1 cellular context compared by ENCODE assay signal in the genomic region with DNA sequence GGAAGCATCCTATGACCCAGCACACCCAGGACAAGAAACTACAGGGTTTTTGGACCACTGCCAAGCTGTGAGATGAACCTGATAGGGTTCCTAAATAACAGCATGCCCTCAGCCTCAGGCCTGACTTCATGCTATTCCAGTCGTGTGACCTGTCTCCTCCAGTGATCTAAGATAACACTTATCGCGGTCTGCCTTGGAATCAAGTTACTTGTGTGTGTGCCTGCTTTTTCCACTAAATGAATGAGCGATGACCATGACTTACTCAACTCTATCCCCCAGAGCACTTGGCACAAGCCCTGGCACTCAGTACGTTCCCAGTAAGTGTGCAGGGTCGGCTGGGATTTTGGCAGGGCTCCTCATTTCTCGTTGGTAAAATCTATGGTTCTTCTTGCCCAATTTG.
TF ChIP-seq lines count a peak whose summit lies in the region.

No MANE protein-coding gene starts in this region.

TF ChIP-seq in HEK293, 187 proteins besides CTCF, POLR2A, EP300 and RAD21 (continued from another document and continues in another):
- TF ChIP-seq GLI4 (tag by site-specific recombination; IDR thresholded peaks at IDR 0.05): 0 out of 2 replicates have a peak, but pooled peaks have one; percentile 33
- TF ChIP-seq, protein P1, sequence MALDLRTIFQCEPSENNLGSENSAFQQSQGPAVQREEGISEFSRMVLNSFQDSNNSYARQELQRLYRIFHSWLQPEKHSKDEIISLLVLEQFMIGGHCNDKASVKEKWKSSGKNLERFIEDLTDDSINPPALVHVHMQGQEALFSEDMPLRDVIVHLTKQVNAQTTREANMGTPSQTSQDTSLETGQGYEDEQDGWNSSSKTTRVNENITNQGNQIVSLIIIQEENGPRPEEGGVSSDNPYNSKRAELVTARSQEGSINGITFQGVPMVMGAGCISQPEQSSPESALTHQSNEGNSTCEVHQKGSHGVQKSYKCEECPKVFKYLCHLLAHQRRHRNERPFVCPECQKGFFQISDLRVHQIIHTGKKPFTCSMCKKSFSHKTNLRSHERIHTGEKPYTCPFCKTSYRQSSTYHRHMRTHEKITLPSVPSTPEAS (tag by site-specific recombination; IDR thresholded peaks at IDR 0.05): peak; percentile 49; the same call in 1 of the 2 replicates
- peak; percentile 25; the same call in 1 of the 2 replicates for TF ChIP-seq ZNF335 (tag by site-specific recombination; conservative IDR thresholded peaks at IDR 0.05)
- TF ChIP-seq IKZF3 (tag by site-specific recombination; IDR thresholded peaks at IDR 0.05): peak; percentile 72
- TF ChIP-seq, protein P2, sequence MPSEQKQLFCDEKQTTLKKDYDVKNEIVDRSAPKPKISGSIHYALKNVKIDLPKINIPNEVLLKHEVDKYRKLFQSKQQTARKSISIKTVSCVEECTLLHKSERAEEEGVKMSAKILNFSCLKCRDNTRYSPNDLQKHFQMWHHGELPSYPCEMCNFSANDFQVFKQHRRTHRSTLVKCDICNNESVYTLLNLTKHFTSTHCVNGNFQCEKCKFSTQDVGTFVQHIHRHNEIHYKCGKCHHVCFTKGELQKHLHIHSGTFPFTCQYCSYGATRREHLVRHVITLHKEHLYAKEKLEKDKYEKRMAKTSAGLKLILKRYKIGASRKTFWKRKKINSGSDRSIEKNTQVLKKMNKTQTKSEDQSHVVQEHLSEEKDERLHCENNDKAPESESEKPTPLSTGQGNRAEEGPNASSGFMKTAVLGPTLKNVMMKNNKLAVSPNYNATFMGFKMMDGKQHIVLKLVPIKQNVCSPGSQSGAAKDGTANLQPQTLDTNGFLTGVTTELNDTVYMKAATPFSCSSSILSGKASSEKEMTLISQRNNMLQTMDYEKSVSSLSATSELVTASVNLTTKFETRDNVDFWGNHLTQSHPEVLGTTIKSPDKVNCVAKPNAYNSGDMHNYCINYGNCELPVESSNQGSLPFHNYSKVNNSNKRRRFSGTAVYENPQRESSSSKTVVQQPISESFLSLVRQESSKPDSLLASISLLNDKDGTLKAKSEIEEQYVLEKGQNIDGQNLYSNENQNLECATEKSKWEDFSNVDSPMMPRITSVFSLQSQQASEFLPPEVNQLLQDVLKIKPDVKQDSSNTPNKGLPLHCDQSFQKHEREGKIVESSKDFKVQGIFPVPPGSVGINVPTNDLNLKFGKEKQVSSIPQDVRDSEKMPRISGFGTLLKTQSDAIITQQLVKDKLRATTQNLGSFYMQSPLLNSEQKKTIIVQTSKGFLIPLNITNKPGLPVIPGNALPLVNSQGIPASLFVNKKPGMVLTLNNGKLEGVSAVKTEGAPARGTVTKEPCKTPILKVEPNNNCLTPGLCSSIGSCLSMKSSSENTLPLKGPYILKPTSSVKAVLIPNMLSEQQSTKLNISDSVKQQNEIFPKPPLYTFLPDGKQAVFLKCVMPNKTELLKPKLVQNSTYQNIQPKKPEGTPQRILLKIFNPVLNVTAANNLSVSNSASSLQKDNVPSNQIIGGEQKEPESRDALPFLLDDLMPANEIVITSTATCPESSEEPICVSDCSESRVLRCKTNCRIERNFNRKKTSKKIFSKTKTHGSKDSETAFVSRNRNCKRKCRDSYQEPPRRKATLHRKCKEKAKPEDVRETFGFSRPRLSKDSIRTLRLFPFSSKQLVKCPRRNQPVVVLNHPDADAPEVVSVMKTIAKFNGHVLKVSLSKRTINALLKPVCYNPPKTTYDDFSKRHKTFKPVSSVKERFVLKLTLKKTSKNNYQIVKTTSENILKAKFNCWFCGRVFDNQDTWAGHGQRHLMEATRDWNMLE (tag by site-specific recombination; conservative IDR thresholded peaks at IDR 0.05; ENCODE audit: low read depth): peak; percentile 19; the same call in 1 of the 2 replicates
- TF ChIP-seq, protein P3, sequence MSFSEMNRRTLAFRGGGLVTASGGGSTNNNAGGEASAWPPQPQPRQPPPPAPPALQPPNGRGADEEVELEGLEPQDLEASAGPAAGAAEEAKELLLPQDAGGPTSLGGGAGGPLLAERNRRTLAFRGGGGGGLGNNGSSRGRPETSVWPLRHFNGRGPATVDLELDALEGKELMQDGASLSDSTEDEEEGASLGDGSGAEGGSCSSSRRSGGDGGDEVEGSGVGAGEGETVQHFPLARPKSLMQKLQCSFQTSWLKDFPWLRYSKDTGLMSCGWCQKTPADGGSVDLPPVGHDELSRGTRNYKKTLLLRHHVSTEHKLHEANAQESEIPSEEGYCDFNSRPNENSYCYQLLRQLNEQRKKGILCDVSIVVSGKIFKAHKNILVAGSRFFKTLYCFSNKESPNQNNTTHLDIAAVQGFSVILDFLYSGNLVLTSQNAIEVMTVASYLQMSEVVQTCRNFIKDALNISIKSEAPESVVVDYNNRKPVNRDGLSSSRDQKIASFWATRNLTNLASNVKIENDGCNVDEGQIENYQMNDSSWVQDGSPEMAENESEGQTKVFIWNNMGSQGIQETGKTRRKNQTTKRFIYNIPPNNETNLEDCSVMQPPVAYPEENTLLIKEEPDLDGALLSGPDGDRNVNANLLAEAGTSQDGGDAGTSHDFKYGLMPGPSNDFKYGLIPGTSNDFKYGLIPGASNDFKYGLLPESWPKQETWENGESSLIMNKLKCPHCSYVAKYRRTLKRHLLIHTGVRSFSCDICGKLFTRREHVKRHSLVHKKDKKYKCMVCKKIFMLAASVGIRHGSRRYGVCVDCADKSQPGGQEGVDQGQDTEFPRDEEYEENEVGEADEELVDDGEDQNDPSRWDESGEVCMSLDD (tag by site-specific recombination; IDR thresholded peaks at IDR 0.05): no peak
- TF ChIP-seq ZIC2 (tag by site-specific recombination; IDR thresholded peaks at IDR 0.05): peak; percentile 95
- TF ChIP-seq ZSCAN30 (tag by site-specific recombination; IDR thresholded peaks at IDR 0.05): peak; percentile 80
- no peak for TF ChIP-seq ZBTB48 (tag by site-specific recombination; IDR thresholded peaks at IDR 0.05)
- no peak for TF ChIP-seq ZNF626 (tag by site-specific recombination; IDR thresholded peaks at IDR 0.05)
- TF ChIP-seq, protein P4, sequence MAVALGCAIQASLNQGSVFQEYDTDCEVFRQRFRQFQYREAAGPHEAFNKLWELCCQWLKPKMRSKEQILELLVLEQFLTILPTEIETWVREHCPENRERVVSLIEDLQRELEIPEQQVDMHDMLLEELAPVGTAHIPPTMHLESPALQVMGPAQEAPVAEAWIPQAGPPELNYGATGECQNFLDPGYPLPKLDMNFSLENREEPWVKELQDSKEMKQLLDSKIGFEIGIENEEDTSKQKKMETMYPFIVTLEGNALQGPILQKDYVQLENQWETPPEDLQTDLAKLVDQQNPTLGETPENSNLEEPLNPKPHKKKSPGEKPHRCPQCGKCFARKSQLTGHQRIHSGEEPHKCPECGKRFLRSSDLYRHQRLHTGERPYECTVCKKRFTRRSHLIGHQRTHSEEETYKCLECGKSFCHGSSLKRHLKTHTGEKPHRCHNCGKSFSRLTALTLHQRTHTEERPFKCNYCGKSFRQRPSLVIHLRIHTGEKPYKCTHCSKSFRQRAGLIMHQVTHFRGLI (tag by site-specific recombination; IDR thresholded peaks at IDR 0.05): peak; percentile 29; the same call in 1 of the 2 replicates
- TF ChIP-seq ZXDB (tag by site-specific recombination; IDR thresholded peaks at IDR 0.05): peak; percentile 85
- no peak for TF ChIP-seq ZNF157 (tag by site-specific recombination; IDR thresholded peaks at IDR 0.05)
- no peak for TF ChIP-seq GLIS2 (tag by site-specific recombination; IDR thresholded peaks at IDR 0.05)
- TF ChIP-seq ZNF677 (tag by site-specific recombination; IDR thresholded peaks at IDR 0.05): no peak
- no peak for TF ChIP-seq ZNF571 (tag by site-specific recombination; IDR thresholded peaks at IDR 0.05)
- peak; percentile 73; the same call in 1 of the 2 replicates for TF ChIP-seq ZNF394 (tag by site-specific recombination; IDR thresholded peaks at IDR 0.05; ENCODE audit: borderline replicate concordance)
- peak; percentile 53; the same call in 1 of the 2 replicates for TF ChIP-seq ZBTB8A (tag by site-specific recombination; IDR thresholded peaks at IDR 0.05)
- TF ChIP-seq ZNF10 (tag by site-specific recombination; IDR thresholded peaks at IDR 0.05): no peak
- TF ChIP-seq GFI1B (tag by site-specific recombination; IDR thresholded peaks at IDR 0.05): peak; percentile 71; the same call in 1 of the 2 replicates
- peak; percentile 91 for TF ChIP-seq ZNF24 (tag by site-specific recombination; IDR thresholded peaks at IDR 0.05)
- TF ChIP-seq MYNN (tag by site-specific recombination; IDR thresholded peaks at IDR 0.05; ENCODE audit: borderline replicate concordance): 0 out of 2 replicates have a peak, but pooled peaks have one; percentile 31
- peak; percentile 96 for TF ChIP-seq ZNF366 (tag by site-specific recombination; conservative IDR thresholded peaks at IDR 0.05)
- TF ChIP-seq, protein P5, sequence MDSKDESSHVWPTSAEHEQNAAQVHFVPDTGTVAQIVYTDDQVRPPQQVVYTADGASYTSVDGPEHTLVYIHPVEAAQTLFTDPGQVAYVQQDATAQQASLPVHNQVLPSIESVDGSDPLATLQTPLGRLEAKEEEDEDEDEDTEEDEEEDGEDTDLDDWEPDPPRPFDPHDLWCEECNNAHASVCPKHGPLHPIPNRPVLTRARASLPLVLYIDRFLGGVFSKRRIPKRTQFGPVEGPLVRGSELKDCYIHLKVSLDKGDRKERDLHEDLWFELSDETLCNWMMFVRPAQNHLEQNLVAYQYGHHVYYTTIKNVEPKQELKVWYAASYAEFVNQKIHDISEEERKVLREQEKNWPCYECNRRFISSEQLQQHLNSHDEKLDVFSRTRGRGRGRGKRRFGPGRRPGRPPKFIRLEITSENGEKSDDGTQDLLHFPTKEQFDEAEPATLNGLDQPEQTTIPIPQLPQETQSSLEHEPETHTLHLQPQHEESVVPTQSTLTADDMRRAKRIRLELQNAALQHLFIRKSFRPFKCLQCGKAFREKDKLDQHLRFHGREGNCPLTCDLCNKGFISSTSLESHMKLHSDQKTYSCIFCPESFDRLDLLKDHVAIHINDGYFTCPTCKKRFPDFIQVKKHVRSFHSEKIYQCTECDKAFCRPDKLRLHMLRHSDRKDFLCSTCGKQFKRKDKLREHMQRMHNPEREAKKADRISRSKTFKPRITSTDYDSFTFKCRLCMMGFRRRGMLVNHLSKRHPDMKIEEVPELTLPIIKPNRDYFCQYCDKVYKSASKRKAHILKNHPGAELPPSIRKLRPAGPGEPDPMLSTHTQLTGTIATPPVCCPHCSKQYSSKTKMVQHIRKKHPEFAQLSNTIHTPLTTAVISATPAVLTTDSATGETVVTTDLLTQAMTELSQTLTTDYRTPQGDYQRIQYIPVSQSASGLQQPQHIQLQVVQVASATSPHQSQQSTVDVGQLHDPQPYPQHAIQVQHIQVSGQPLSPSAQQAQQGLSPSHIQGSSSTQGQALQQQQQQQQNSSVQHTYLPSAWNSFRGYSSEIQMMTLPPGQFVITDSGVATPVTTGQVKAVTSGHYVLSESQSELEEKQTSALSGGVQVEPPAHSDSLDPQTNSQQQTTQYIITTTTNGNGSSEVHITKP (tag by site-specific recombination; IDR thresholded peaks at IDR 0.05): peak; percentile 78
- no peak for TF ChIP-seq PRDM1 (tag by site-specific recombination; IDR thresholded peaks at IDR 0.05)
- TF ChIP-seq SP3 (tag by site-specific recombination; IDR thresholded peaks at IDR 0.05): no peak; the same call in 1 of the 2 replicates
- TF ChIP-seq, protein P6, sequence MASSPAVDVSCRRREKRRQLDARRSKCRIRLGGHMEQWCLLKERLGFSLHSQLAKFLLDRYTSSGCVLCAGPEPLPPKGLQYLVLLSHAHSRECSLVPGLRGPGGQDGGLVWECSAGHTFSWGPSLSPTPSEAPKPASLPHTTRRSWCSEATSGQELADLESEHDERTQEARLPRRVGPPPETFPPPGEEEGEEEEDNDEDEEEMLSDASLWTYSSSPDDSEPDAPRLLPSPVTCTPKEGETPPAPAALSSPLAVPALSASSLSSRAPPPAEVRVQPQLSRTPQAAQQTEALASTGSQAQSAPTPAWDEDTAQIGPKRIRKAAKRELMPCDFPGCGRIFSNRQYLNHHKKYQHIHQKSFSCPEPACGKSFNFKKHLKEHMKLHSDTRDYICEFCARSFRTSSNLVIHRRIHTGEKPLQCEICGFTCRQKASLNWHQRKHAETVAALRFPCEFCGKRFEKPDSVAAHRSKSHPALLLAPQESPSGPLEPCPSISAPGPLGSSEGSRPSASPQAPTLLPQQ (tag by site-specific recombination; IDR thresholded peaks at IDR 0.05): peak; percentile 83
- TF ChIP-seq, protein P7, sequence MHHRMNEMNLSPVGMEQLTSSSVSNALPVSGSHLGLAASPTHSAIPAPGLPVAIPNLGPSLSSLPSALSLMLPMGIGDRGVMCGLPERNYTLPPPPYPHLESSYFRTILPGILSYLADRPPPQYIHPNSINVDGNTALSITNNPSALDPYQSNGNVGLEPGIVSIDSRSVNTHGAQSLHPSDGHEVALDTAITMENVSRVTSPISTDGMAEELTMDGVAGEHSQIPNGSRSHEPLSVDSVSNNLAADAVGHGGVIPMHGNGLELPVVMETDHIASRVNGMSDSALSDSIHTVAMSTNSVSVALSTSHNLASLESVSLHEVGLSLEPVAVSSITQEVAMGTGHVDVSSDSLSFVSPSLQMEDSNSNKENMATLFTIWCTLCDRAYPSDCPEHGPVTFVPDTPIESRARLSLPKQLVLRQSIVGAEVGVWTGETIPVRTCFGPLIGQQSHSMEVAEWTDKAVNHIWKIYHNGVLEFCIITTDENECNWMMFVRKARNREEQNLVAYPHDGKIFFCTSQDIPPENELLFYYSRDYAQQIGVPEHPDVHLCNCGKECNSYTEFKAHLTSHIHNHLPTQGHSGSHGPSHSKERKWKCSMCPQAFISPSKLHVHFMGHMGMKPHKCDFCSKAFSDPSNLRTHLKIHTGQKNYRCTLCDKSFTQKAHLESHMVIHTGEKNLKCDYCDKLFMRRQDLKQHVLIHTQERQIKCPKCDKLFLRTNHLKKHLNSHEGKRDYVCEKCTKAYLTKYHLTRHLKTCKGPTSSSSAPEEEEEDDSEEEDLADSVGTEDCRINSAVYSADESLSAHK (tag by site-specific recombination; IDR thresholded peaks at IDR 0.05): peak; percentile 85
- TF ChIP-seq, protein P8, sequence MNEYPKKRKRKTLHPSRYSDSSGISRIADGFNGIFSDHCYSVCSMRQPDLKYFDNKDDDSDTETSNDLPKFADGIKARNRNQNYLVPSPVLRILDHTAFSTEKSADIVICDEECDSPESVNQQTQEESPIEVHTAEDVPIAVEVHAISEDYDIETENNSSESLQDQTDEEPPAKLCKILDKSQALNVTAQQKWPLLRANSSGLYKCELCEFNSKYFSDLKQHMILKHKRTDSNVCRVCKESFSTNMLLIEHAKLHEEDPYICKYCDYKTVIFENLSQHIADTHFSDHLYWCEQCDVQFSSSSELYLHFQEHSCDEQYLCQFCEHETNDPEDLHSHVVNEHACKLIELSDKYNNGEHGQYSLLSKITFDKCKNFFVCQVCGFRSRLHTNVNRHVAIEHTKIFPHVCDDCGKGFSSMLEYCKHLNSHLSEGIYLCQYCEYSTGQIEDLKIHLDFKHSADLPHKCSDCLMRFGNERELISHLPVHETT (tag by site-specific recombination; IDR thresholded peaks at IDR 0.05): peak; percentile 72; the same call in 1 of the 2 replicates
- TF ChIP-seq ZNF501 (tag by site-specific recombination; IDR thresholded peaks at IDR 0.05): peak; percentile 58; the same call in 1 of the 2 replicates
- TF ChIP-seq, protein P9, sequence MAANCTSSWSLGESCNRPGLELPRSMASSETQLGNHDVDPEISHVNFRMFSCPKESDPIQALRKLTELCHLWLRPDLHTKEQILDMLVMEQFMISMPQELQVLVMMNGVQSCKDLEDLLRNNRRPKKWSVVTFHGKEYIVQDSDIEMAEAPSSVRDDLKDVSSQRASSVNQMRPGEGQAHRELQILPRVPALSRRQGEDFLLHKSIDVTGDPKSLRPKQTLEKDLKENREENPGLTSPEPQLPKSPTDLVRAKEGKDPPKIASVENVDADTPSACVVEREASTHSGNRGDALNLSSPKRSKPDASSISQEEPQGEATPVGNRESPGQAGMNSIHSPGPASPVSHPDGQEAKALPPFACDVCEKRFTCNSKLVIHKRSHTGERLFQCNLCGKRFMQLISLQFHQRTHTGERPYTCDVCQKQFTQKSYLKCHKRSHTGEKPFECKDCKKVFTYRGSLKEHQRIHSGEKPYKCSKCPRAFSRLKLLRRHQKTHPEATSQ (tag by site-specific recombination; IDR thresholded peaks at IDR 0.05): no peak
- no peak for TF ChIP-seq KLF10 (tag by site-specific recombination; IDR thresholded peaks at IDR 0.05)
- peak; percentile 50; the same call in 1 of the 2 replicates for TF ChIP-seq WT1 (tag by site-specific recombination; IDR thresholded peaks at IDR 0.05)
- peak; percentile 91 for TF ChIP-seq ZFP37 (tag by site-specific recombination; IDR thresholded peaks at IDR 0.05)
